In genomic region chrX:16870861-16871584, GRCh38 we compare ENCODE assay signal across 8 cellular contexts. TPM values are rescaled to one million over a fixed set of nuclear protein-coding genes. Genes with fewer than 3 reads are reported as not detected.
DNase-seq lines count a peak whose midpoint lies in the region; ATAC-seq and TF ChIP-seq lines count a peak whose summit lies in the region.

No MANE protein-coding gene starts in this region.

- H3K36me3 Mint-ChIP-seq in T-helper 1 cell treated with Interleukin-12 subunit alpha and Interleukin-12 subunit beta and Interleukin-4 antibody, amounts not matched to agents 30 μg/mL and 1 μg/mL, for 36 hours (ENCODE audit: low read depth) = peaks cover 9% of the 10 kb centered on the region
- H3K36me3 Mint-ChIP-seq in mesothelial cell of epicardium = peaks cover 3% of the 10 kb centered on the region

- H3K4me3 ChIP-seq in upper lobe of left lung = peak overlapping the region; percentile 59 to 84 (median 72)

- no peak for TF ChIP-seq EP300 in upper lobe of left lung (IDR thresholded peaks at IDR 0.05)

- no peaks in the 10 kb centered on the region for H3K9me3 ChIP-seq in upper lobe of left lung

- no peak for DNase-seq in T-helper 1 cell
- DNase-seq in SK-N-DZ (ENCODE audit: low spot score) = peak; percentile 18
- peak; percentile 88 for DNase-seq in ecto neural progenitor cell (ENCODE audit: low spot score)
- DNase-seq in mesothelial cell of epicardium (ENCODE audit: low spot score in 2 of 2, unreplicated experiment in 2 of 2) = peak; percentile 45 to 77
- DNase-seq in upper lobe of left lung = peak; percentile 24 to 86
- no peak for DNase-seq in inferior parietal cortex (ENCODE audit: extremely low spot score)

- H3K36me3 ChIP-seq in upper lobe of left lung = no peaks in the 10 kb centered on the region

- H3K4me1 ChIP-seq in upper lobe of left lung = peaks cover 8 to 35% (median 17%) of the 10 kb centered on the region in 4 donors

- H3K4me1 Mint-ChIP-seq in T-helper 1 cell treated with Interleukin-12 subunit alpha and Interleukin-12 subunit beta and Interleukin-4 antibody, amounts not matched to agents 30 μg/mL and 1 μg/mL, for 36 hours (ENCODE audit: low read depth) = peaks cover 16% of the 10 kb centered on the region
- peaks cover 49% of the 10 kb centered on the region for H3K4me1 Mint-ChIP-seq in mesothelial cell of epicardium

- peaks cover 17% of the 10 kb centered on the region for H3K27me3 Mint-ChIP-seq in T-helper 1 cell treated with Interleukin-12 subunit alpha and Interleukin-12 subunit beta and Interleukin-4 antibody, amounts not matched to agents 30 μg/mL and 1 μg/mL, for 36 hours (ENCODE audit: low read depth)
- peaks cover 2% of the 10 kb centered on the region for H3K27me3 Mint-ChIP-seq in mesothelial cell of epicardium (ENCODE audit: low read depth)

- ATAC-seq in HG03175 (IDR thresholded peaks at IDR 0.05; ENCODE audit: unreplicated experiment) (peak; percentile 5), upper lobe of left lung (ENCODE audit: low FRiP score in 2 of 2) (peak; percentile 31 to 32)

- 3 to 21% methylated on average over 10 to 22 of the region's 35 CpGs for WGBS in upper lobe of left lung, 2 donors

- H3K27ac ChIP-seq in upper lobe of left lung = peak overlapping the region; percentile 77 to 91 (median 88)

- peak overlapping the region; percentile 73 for H3K4me3 Mint-ChIP-seq in T-helper 1 cell treated with Interleukin-12 subunit alpha and Interleukin-12 subunit beta and Interleukin-4 antibody, amounts not matched to agents 30 μg/mL and 1 μg/mL, for 36 hours
- peak overlapping the region; percentile 73 for H3K4me3 Mint-ChIP-seq in mesothelial cell of epicardium

- TF ChIP-seq POLR2A in upper lobe of left lung (IDR thresholded peaks at IDR 0.05) = no peak

- peak overlapping the region; percentile 82 for H3K27ac Mint-ChIP-seq in T-helper 1 cell treated with Interleukin-12 subunit alpha and Interleukin-12 subunit beta and Interleukin-4 antibody, amounts not matched to agents 30 μg/mL and 1 μg/mL, for 36 hours
- H3K27ac Mint-ChIP-seq in mesothelial cell of epicardium = peak overlapping the region; percentile 98

- TF ChIP-seq CTCF in mesothelial cell of epicardium (IDR thresholded peaks at IDR 0.05; ENCODE audit: unreplicated experiment) = no peak
- no peak for TF ChIP-seq CTCF in upper lobe of left lung (IDR thresholded peaks at IDR 0.05)

- H3K27me3 ChIP-seq in upper lobe of left lung = peaks cover 0 to 11% (median 0%) of the 10 kb centered on the region in 4 donors

- no peaks in the 10 kb centered on the region for H3K9me3 Mint-ChIP-seq in T-helper 1 cell treated with Interleukin-12 subunit alpha and Interleukin-12 subunit beta and Interleukin-4 antibody, amounts not matched to agents 30 μg/mL and 1 μg/mL, for 36 hours
- H3K9me3 Mint-ChIP-seq in mesothelial cell of epicardium = no peaks in the 10 kb centered on the region

RNA-seq across cellular contexts. Expression of gene RBBP7, which starts 0.9 kb away (rescaled TPM):
- 168 and 186 TPM in 2 replicates for polyA plus RNA-seq in SK-N-DZ (2014; cell fraction: cytosol; rRNA removed)
- 211 and 230 TPM in 2 replicates for polyA plus RNA-seq in SK-N-DZ (2014; cell fraction: nucleus; rRNA removed)
- total RNA-seq in mesothelial cell of epicardium (221 to 229 TPM (median 225 TPM) in 3 replicates), upper lobe of left lung (10 to 100 TPM; 59.1 to 73.3 (median 63.7) TPM)

Comparison
In these comparisons a context has a peak if more than half of its experiments do, and no peak if none do; other contexts are left out.
1. DNase-seq: peak in SK-N-DZ (single experiment), ecto neural progenitor cell (single experiment), mesothelial cell of epicardium (2 of 2) and upper lobe of left lung (2 of 2); none in T-helper 1 cell (0 of 5) and inferior parietal cortex (single experiment).